9 cellular contexts compared by ENCODE assay signal in the genomic region with DNA sequence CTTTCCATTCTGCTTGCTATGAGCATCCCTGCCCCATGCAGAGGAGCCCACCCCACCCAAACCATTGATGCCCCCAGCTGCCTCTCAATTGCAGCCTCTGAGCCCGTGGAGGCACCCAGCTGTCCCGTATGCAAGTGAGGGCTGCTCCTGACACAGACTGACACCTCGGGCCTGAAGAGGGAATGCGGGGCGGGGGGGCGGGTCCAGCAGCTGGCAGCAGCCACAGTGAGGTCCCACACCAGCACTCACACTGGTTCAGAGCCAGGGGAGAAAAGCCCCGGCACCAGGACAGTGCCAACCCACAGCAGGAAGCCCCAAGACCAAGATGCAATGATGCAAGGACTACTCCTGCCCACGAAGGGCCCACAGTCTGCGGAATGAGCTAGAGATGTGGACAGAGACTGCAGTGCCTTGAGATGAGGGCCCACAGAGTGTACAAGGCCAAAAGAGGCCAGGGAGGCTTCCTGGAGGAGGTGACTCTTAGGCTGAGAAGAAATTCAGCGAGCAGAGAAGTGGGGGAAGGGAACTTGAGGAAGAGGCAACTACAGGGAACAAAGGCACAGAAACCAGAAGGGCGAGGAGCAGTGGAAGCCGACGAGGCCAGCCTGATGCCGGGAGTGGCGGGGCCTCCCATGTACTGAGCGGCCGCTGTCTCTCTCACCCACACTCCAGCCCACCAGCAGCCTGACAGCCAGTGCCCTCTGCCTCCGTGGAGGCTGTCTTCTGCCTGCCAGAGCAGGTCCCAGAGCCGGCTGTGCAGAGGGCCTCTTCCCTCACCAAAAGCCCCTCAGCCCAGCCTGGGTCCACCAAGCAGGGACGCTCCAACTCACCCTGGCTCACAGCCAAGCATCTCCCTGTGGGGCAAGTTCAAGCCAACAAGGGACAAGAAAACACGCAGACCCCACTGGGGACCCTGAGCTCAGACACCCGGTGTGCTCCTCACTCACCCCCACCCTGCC. TPM values are rescaled to one million over a fixed set of nuclear protein-coding genes. Genes with fewer than 3 reads are reported as not detected.
DNase-seq lines count a peak whose midpoint lies in the region; ATAC-seq, FAIRE-seq and TF ChIP-seq lines count a peak whose summit lies in the region.
"Had no signal": no experiment of that assay in that cellular context is flagged by ENCODE, and none has a peak within 500 bp of the region (broad histone marks: within the 10 kb centered on the region; RNA-seq: fewer than 3 reads in every experiment).

No MANE protein-coding gene starts in this region.

- no peaks in the 10 kb centered on the region for H3K9me3 Mint-ChIP-seq in neural crest cell

- FAIRE-seq in GM12892 (lab: Jason Lieb, UNC) = peak; percentile 42

- H3K4me1 Mint-ChIP-seq in neural crest cell = peaks cover 58% of the 10 kb centered on the region

- no peak for DNase-seq in GM12892 (ENCODE audit: insufficient read length)
- DNase-seq in NB4 (ENCODE audit: low read depth) = peak; percentile 25
- DNase-seq in neural crest cell (ENCODE audit: low read depth, low spot score) = no peak
- DNase-seq in NCI-H1105 treated with DMSO at 0.1 percent for 48 hours (lab: John Stamatoyannopoulos, UW) = no peak
- DNase-seq in left colon = no peak
- DNase-seq in cerebellum (ENCODE audit: low spot score) = no peak

- peak overlapping the region; percentile 98 for H3K27ac ChIP-seq in cingulate gyrus (ENCODE audit: low read depth, low read length)

- peak overlapping the region; percentile 81 for H3K27ac Mint-ChIP-seq in neural crest cell (ENCODE audit: unreplicated experiment)

- peak overlapping the region; percentile 47 for H3K4me3 Mint-ChIP-seq in neural crest cell

- ATAC-seq in left colon = no peak
- ATAC-seq in HG03521 (IDR thresholded peaks at IDR 0.05; ENCODE audit: unreplicated experiment) = no peak

- TF ChIP-seq CTCF in NB4 (IDR thresholded peaks at IDR 0.05; ENCODE audit: low read depth, low read length) = no peak
- no peak for TF ChIP-seq CTCF in neural crest cell (conservative IDR thresholded peaks at IDR 0.05)

- TF ChIP-seq POLR2A in GM12892 (IDR thresholded peaks at IDR 0.05; ENCODE audit: low read depth, low read length) = no peak
- TF ChIP-seq POLR2A in NB4 (IDR thresholded peaks at IDR 0.05; ENCODE audit: extremely low read depth, insufficient read length) = no peak

- H3K36me3 Mint-ChIP-seq in neural crest cell (ENCODE audit: low read depth) = no peaks in the 10 kb centered on the region

- no peak overlapping the region for H3K4me3 ChIP-seq in NB4 (ENCODE audit: low read depth, low read length)
- H3K4me3 ChIP-seq: upper lobe of left lung had no signal

- intact Hi-C loops in left colon (cut with DNase I, micrococcal nuclease) = no loop called here

- H3K27me3 Mint-ChIP-seq in neural crest cell (ENCODE audit: low read depth) = no peaks in the 10 kb centered on the region

RNA-seq across cellular contexts. Expression of gene EEIG1, which starts 9.2 kb away (rescaled TPM):
- polyA plus RNA-seq in GM12892 (2012; ENCODE audit: missing spikeins) = 26.4 TPM
- total RNA-seq in neural crest cell (53.5 and 71.1 TPM in 2 replicates), left colon (100 to 1,000 TPM; 157 to 175 TPM), cerebellum (6.6 TPM)

RNA-seq across cellular contexts. Expression of gene DPM2, which starts 34.0 kb away (rescaled TPM):
- polyA plus RNA-seq in GM12892 (2012; ENCODE audit: missing spikeins) = 26.4 TPM
- total RNA-seq in neural crest cell (52.2 and 59.1 TPM in 2 replicates), left colon (10 to 100 TPM; 25.1 to 28.6 TPM), cerebellum (11.0 TPM)

RNA-seq across cellular contexts. Expression of gene PIP5KL1, which starts 41.1 kb away (rescaled TPM):
- 0.36 TPM for polyA plus RNA-seq in GM12892 (2012; ENCODE audit: missing spikeins)
- total RNA-seq in neural crest cell (2.6 and 3.4 TPM in 2 replicates), left colon (1 to 10 TPM; 1.3 to 1.9 TPM), cerebellum (3.5 TPM)

RNA-seq across cellular contexts. Expression of gene ST6GALNAC4, which starts 54.8 kb away (rescaled TPM):
- polyA plus RNA-seq in GM12892 (2012; ENCODE audit: missing spikeins) = 17.0 TPM
- total RNA-seq in neural crest cell (12.6 and 14.5 TPM in 2 replicates), left colon (10 to 100 TPM; 37.5 to 46.9 TPM), cerebellum (9.0 TPM)
